In genomic region chr17:59619313-59620063, GRCh38 we compare ENCODE assay signal across 1 cellular context.
A peak's percentile ranks its signal among the peaks of the same experiment; 100 is the strongest.
TF ChIP-seq lines count a peak whose summit lies in the region.

Gene CLTC (plus strand): TSS chr17:59619895. CDS start chr17:59620132, 237 bp downstream.

TF ChIP-seq in HEK293, 187 proteins besides CTCF, POLR2A, EP300 and RAD21 (continued from another document and continues in another):
- peak; percentile 74; the same call in 1 of the 2 replicates for TF ChIP-seq ZNF280D (tag by site-specific recombination; IDR thresholded peaks at IDR 0.05)
- TF ChIP-seq ZNF362 (tag by site-specific recombination; IDR thresholded peaks at IDR 0.05): peak; percentile 100
- peak; percentile 73 for TF ChIP-seq ZBTB26 (tag by site-specific recombination; optimal IDR thresholded peaks at IDR 0.05)
- TF ChIP-seq ZNF692 (tag by site-specific recombination; IDR thresholded peaks at IDR 0.05): peak; percentile 89
- peak; percentile 96 for TF ChIP-seq ZSCAN30 (tag by site-specific recombination; IDR thresholded peaks at IDR 0.05)
- peak; percentile 73 for TF ChIP-seq ZNF513 (tag by site-specific recombination; IDR thresholded peaks at IDR 0.05)
- peak; percentile 69; the same call in 1 of the 2 replicates for TF ChIP-seq GLIS1 (tag by site-specific recombination; IDR thresholded peaks at IDR 0.05)
- peak; percentile 92 for TF ChIP-seq ZFP69B (tag by site-specific recombination; IDR thresholded peaks at IDR 0.05)
- peak; percentile 92 for TF ChIP-seq SP2 (tag by site-specific recombination; IDR thresholded peaks at IDR 0.05)
- peak; percentile 95 for TF ChIP-seq ZNF2 (tag by site-specific recombination; IDR thresholded peaks at IDR 0.05)
- TF ChIP-seq SP7 (tag by site-specific recombination; IDR thresholded peaks at IDR 0.05): peak; percentile 97
- no peak; the same call in 1 of the 2 replicates for TF ChIP-seq ZNF658 (tag by site-specific recombination; IDR thresholded peaks at IDR 0.05)
- no peak for TF ChIP-seq ZNF248 (tag by site-specific recombination; IDR thresholded peaks at IDR 0.05)
- no peak for TF ChIP-seq ZNF138 (tag by site-specific recombination; IDR thresholded peaks at IDR 0.05; ENCODE audit: borderline replicate concordance)
- no peak for TF ChIP-seq ZNF354C (tag by site-specific recombination; IDR thresholded peaks at IDR 0.05; ENCODE audit: borderline replicate concordance, low read depth)
- TF ChIP-seq ZNF701 (tag by site-specific recombination; IDR thresholded peaks at IDR 0.05): no peak
- no peak for TF ChIP-seq TCF7L2 (IDR thresholded peaks at IDR 0.05; ENCODE audit: borderline replicate concordance, low read depth, low read length)
- TF ChIP-seq ZFP3 (tag by site-specific recombination; IDR thresholded peaks at IDR 0.05; ENCODE audit: low read depth): no peak
- peak; percentile 96 for TF ChIP-seq ZBTB17 (tag by site-specific recombination; IDR thresholded peaks at IDR 0.05)
- TF ChIP-seq ZNF510 (tag by site-specific recombination; IDR thresholded peaks at IDR 0.05; ENCODE audit: insufficient replicate concordance): no peak
- peak; percentile 93 for TF ChIP-seq ZBTB48 (tag by site-specific recombination; IDR thresholded peaks at IDR 0.05)
- no peak for TF ChIP-seq ZNF529 (tag by site-specific recombination; IDR thresholded peaks at IDR 0.05; ENCODE audit: insufficient replicate concordance)
- peak; percentile 98; the same call in 1 of the 2 replicates for TF ChIP-seq KLF16 (tag by site-specific recombination; IDR thresholded peaks at IDR 0.05)
- TF ChIP-seq RBAK (tag by site-specific recombination; IDR thresholded peaks at IDR 0.05): 0 out of 2 replicates have a peak, but pooled peaks have one; percentile 67
- TF ChIP-seq ZNF521 (tag by site-specific recombination; IDR thresholded peaks at IDR 0.05): no peak
- TF ChIP-seq ZNF37A (tag by site-specific recombination; IDR thresholded peaks at IDR 0.05): 0 out of 2 replicates have a peak, but pooled peaks have one; percentile 27
- TF ChIP-seq KLF9 (tag by site-specific recombination; IDR thresholded peaks at IDR 0.05; ENCODE audit: low read depth): peak; percentile 70; the same call in 1 of the 2 replicates
- TF ChIP-seq ZSCAN23 (tag by site-specific recombination; IDR thresholded peaks at IDR 0.05): peak; percentile 97
- no peak for TF ChIP-seq ZNF280C (tag by site-specific recombination; IDR thresholded peaks at IDR 0.05)
- TF ChIP-seq ZNF664 (tag by site-specific recombination; IDR thresholded peaks at IDR 0.05): peak; percentile 82
- no peak for TF ChIP-seq ZNF174 (tag by site-specific recombination; IDR thresholded peaks at IDR 0.05)
- TF ChIP-seq FEZF1 (tag by site-specific recombination; IDR thresholded peaks at IDR 0.05): peak; percentile 60; the same call in 1 of the 2 replicates
- peak; percentile 94 for TF ChIP-seq ZBTB11 (tag by site-specific recombination; conservative IDR thresholded peaks at IDR 0.05; ENCODE audit: low read depth)
- peak; percentile 89; the same call in 1 of the 2 replicates for TF ChIP-seq ZNF148 (tag by site-specific recombination; IDR thresholded peaks at IDR 0.05; ENCODE audit: borderline replicate concordance)
- no peak for TF ChIP-seq ZNF433 (tag by site-specific recombination; IDR thresholded peaks at IDR 0.05; ENCODE audit: low read depth)
- TF ChIP-seq ZNF558 (tag by site-specific recombination; IDR thresholded peaks at IDR 0.05): peak; percentile 89
- peak; percentile 94 for TF ChIP-seq YY2 (tag by site-specific recombination; IDR thresholded peaks at IDR 0.05)
- TF ChIP-seq GLI2 (tag by site-specific recombination; IDR thresholded peaks at IDR 0.05; ENCODE audit: borderline replicate concordance, low read depth): no peak; the same call in 1 of the 2 replicates
- peak; percentile 91 for TF ChIP-seq ZIC2 (tag by site-specific recombination; IDR thresholded peaks at IDR 0.05)
- peak; percentile 94 for TF ChIP-seq EGR2 (tag by site-specific recombination; IDR thresholded peaks at IDR 0.05; ENCODE audit: low read depth)
- TF ChIP-seq ZFHX2 (tag by site-specific recombination; conservative IDR thresholded peaks at IDR 0.05): peak; percentile 98
- TF ChIP-seq ZNF785 (tag by site-specific recombination; IDR thresholded peaks at IDR 0.05): peak; percentile 96
- no peak for TF ChIP-seq ZNF621 (tag by site-specific recombination; IDR thresholded peaks at IDR 0.05)
- peak; percentile 33; the same call in 1 of the 2 replicates for TF ChIP-seq GFI1B (tag by site-specific recombination; IDR thresholded peaks at IDR 0.05)
- no peak for TF ChIP-seq ZNF791 (tag by site-specific recombination; IDR thresholded peaks at IDR 0.05)
- TF ChIP-seq ZNF335 (tag by site-specific recombination; conservative IDR thresholded peaks at IDR 0.05): peak; percentile 100
- peak; percentile 100 for TF ChIP-seq KLF8 (tag by site-specific recombination; IDR thresholded peaks at IDR 0.05)
- no peak for TF ChIP-seq ZNF121 (tag by site-specific recombination; IDR thresholded peaks at IDR 0.05)
